8 cellular contexts compared by ENCODE assay signal in the genomic region with DNA sequence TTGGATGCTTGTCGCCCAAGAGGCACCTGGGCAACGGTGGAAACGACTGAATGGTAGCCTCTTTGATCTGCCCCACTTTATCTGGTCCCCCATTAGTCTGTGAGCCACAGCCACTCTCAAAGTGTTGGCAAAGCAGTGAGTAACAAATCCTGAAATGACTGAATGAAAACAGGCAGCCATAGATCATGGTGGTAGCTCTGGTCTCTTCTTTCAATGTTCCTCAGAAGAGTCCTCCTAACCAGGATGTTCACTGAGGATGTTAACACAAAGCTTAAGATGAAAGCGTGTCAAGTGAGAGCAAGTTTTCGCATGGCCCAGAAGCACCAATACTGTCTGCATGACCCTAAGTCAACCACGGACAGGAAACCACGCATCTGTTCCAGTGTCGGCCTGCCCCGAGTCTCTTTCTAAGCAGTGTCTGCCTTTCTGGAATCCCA.
DNase-seq lines count a peak whose midpoint lies in the region; ATAC-seq, FAIRE-seq and TF ChIP-seq lines count a peak whose summit lies in the region.

No MANE protein-coding gene starts in this region.

- peak; percentile 64 for ATAC-seq in activated CD4-positive, alpha-beta T cell treated with anti-CD3 and anti-CD28 coated beads for 36 hours
- peak; percentile 58 for ATAC-seq in HG03432 (IDR thresholded peaks at IDR 0.05; ENCODE audit: unreplicated experiment)

- H3K9me3 Mint-ChIP-seq in activated CD4-positive, alpha-beta T cell treated with anti-CD3 and anti-CD28 coated beads for 36 hours (ENCODE audit: low read depth), result peaks cover 1% of the 10 kb centered on the region

- 83 to 84% methylated on average over 9 of the region's 9 CpGs for WGBS in lower leg skin, 2 donors

- TF ChIP-seq POLR2A in H54 (IDR thresholded peaks at IDR 0.05; ENCODE audit: low read depth, low read length) (no peak), lower leg skin (IDR thresholded peaks at IDR 0.05) (no peak)

- peak; percentile 81 for DNase-seq in activated CD4-positive, alpha-beta T cell treated with anti-CD3 and anti-CD28 coated beads for 36 hours
- DNase-seq in activated CD4-positive, alpha-beta T cell treated with anti-CD3 and anti-CD28 coated beads for 1 hour, result no peak
- DNase-seq in activated T-cell treated with anti-CD3 and anti-CD28 coated beads, Interleukin-2, amount 50 U/mL, for 48 hours, result peak; percentile 76 to 79
- peak; percentile 49 for DNase-seq in stimulated activated naive CD4-positive, alpha-beta T cell treated with Interleukin-2 at 50 U/mL for 16 hours (lab: John Stamatoyannopoulos, UW)
- DNase-seq in H54 (ENCODE audit: insufficient read length, low spot score) (no peak), lower leg skin (ENCODE audit: low spot score in 2 of 2) (no peak), posterior vena cava (ENCODE audit: low spot score) (no peak)

- intact Hi-C loops in activated CD4-positive, alpha-beta T cell treated with anti-CD3 and anti-CD28 coated beads for 36 hours (cut with DNase I, micrococcal nuclease), result loop anchor here (1.0 to 10.0 kb wide), 16 partner anchors 9 to 310 kb away; a partner anchor contains a TSS
- intact Hi-C loops in lower leg skin (cut with DNase I; ENCODE audit: low total_unique reads), result no loop called here
- intact Hi-C loops in posterior vena cava (cut with DNase I), result no loop called here

- POLR2A ChIA-PET in activated CD4-positive, alpha-beta T cell treated with anti-CD3 and anti-CD28 coated beads for 36 hours (lab: Charles Lee), result interaction anchor here (0.6 to 3.0 kb wide), 23 partner anchors 9 to 109 kb away, joined by 3 to 32 read pairs (median 4); a partner anchor contains a TSS

- no peak for FAIRE-seq in H54 (lab: Jason Lieb, UNC)

- H3K4me3 Mint-ChIP-seq in activated CD4-positive, alpha-beta T cell treated with anti-CD3 and anti-CD28 coated beads for 36 hours, result peak overlapping the region; percentile 63

- peak overlapping the region; percentile 93 for H3K27ac Mint-ChIP-seq in activated CD4-positive, alpha-beta T cell treated with anti-CD3 and anti-CD28 coated beads for 36 hours

- H3K4me1 Mint-ChIP-seq in activated CD4-positive, alpha-beta T cell treated with anti-CD3 and anti-CD28 coated beads for 36 hours, result peaks cover 87% of the 10 kb centered on the region

- H3K36me3 Mint-ChIP-seq in activated CD4-positive, alpha-beta T cell treated with anti-CD3 and anti-CD28 coated beads for 36 hours (ENCODE audit: low read depth), result peaks cover 38% of the 10 kb centered on the region

- TF ChIP-seq CTCF in lower leg skin (IDR thresholded peaks at IDR 0.05), result no peak

- H3K27me3 Mint-ChIP-seq in activated CD4-positive, alpha-beta T cell treated with anti-CD3 and anti-CD28 coated beads for 36 hours, result no peaks in the 10 kb centered on the region

- no peak overlapping the region for H3K4me3 ChIP-seq in lower leg skin (ENCODE audit: low read depth, poor library complexity, severe bottlenecking)

- CTCF ChIA-PET in activated CD4-positive, alpha-beta T cell treated with anti-CD3 and anti-CD28 coated beads for 36 hours (lab: Charles Lee), result interaction anchor here (0.7 to 4.3 kb wide), 16 partner anchors 9 to 279 kb away, joined by 3 to 18 read pairs (median 4); no protein-coding TSS in a partner anchor

Comparison
In these comparisons a context has a peak if more than half of its experiments do, and no peak if none do; other contexts are left out.
1. DNase-seq: peak in activated CD4-positive, alpha-beta T cell treated with anti-CD3 and anti-CD28 coated beads for 36 hours (single experiment), activated T-cell treated with anti-CD3 and anti-CD28 coated beads, Interleukin-2, amount 50 U/mL, for 48 hours (2 of 2) and stimulated activated naive CD4-positive, alpha-beta T cell treated with Interleukin-2 at 50 U/mL for 16 hours (single experiment); none in activated CD4-positive, alpha-beta T cell treated with anti-CD3 and anti-CD28 coated beads for 1 hour (single experiment), H54 (single experiment), lower leg skin (0 of 2) and posterior vena cava (single experiment).
2. intact Hi-C loops: an anchor here in activated CD4-positive, alpha-beta T cell treated with anti-CD3 and anti-CD28 coated beads for 36 hours (1.0 to 10.0 kb wide); none called in lower leg skin and posterior vena cava.